Comparison of ENCODE assay signal across 10 cellular contexts in the genomic region with DNA sequence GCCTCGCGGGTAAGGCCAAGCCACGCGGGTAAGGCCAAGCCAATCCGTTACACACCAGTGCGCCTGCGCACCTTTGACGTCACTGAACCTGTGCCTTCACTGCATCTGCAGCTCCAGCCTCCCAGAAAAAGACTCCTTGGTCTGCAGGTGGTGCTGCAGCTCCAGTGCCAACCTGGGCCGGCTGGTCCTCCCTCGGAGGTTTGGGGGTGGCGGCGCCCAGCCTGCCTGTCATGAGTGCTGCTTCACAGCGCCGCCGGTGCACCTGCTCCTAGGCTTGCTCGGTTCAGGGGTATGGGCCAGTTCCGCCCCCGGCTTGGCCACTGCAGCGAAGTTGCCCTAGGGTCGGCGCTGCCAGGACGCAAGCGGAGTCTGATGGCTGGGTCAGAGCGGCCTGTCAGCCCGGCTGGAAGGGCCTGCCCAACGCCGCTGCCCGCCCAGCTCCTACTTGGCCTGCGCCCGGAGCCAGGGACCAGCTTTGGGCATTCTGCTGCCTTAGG.
DNase-seq lines count a peak whose midpoint lies in the region; ATAC-seq and FAIRE-seq lines count a peak whose summit lies in the region.
"Had no signal": no experiment of that assay in that cellular context is flagged by ENCODE, and none has a peak within 500 bp of the region (broad histone marks: within the 10 kb centered on the region; RNA-seq: fewer than 3 reads in every experiment).

No MANE protein-coding gene starts in this region.

- H3K27ac ChIP-seq in naive thymus-derived CD4-positive, alpha-beta T cell (ENCODE audit: low read depth, low read length): no peak overlapping the region
- H3K27ac ChIP-seq: BLaER1 treated with 17β-estradiol and CSF1 and Interleukin-3, amounts not matched to agents 10 nM and 100 nM had no signal

- H3K4me1 Mint-ChIP-seq in naive thymus-derived CD4-positive, alpha-beta T cell: peaks cover 0 to 4% (median 0%) of the 10 kb centered on the region in 7 donors
- H3K4me1 Mint-ChIP-seq: activated naive CD4-positive, alpha-beta T cell treated with anti-CD3 and anti-CD28 coated beads, Interleukin-2, amount 50 U/mL, for 24 hours had no signal

- ATAC-seq in Right ventricle myocardium superior (ENCODE audit: poor library complexity) (peak; percentile 67), GM21423 (IDR thresholded peaks at IDR 0.05; ENCODE audit: unreplicated experiment) (no peak), HG03095 (IDR thresholded peaks at IDR 0.05; ENCODE audit: unreplicated experiment) (no peak)
- peak; percentile 26 for ATAC-seq in naive thymus-derived CD4-positive, alpha-beta T cell

- no peak overlapping the region for H3K27ac Mint-ChIP-seq in naive thymus-derived CD4-positive, alpha-beta T cell
- H3K27ac Mint-ChIP-seq: activated naive CD4-positive, alpha-beta T cell treated with anti-CD3 and anti-CD28 coated beads, Interleukin-2, amount 50 U/mL, for 24 hours had no signal

- H3K4me3 Mint-ChIP-seq in naive thymus-derived CD4-positive, alpha-beta T cell: peak overlapping the region in 1 of 10 donors; percentile 37
- H3K4me3 Mint-ChIP-seq: activated naive CD4-positive, alpha-beta T cell treated with anti-CD3 and anti-CD28 coated beads, Interleukin-2, amount 50 U/mL, for 24 hours had no signal

- H3K9me3 ChIP-seq in naive thymus-derived CD4-positive, alpha-beta T cell (ENCODE audit: control insufficient read depth in 2 of 3, low read length in 3 of 3): no peaks in the 10 kb centered on the region

- no peak for FAIRE-seq in urothelium cell line (lab: Jason Lieb, UNC)

- POLR2A ChIA-PET in naive thymus-derived CD4-positive, alpha-beta T cell (lab: Charles Lee): no interaction called here

- intact Hi-C loops in Right ventricle myocardium superior (cut with DNase I) (no loop called here), cardiac septum (cut with DNase I) (no loop called here)
- intact Hi-C loops in naive thymus-derived CD4-positive, alpha-beta T cell (cut with micrococcal nuclease): no loop called here

- no peaks in the 10 kb centered on the region for H3K27me3 ChIP-seq in naive thymus-derived CD4-positive, alpha-beta T cell (ENCODE audit: control insufficient read depth in 2 of 2, insufficient read depth in 2 of 2, low read length in 2 of 2)
- H3K27me3 ChIP-seq: BLaER1 treated with 17β-estradiol and CSF1 and Interleukin-3, amounts not matched to agents 10 nM and 100 nM had no signal

- no peak overlapping the region for H3K4me3 ChIP-seq in naive thymus-derived CD4-positive, alpha-beta T cell (ENCODE audit: low read length)
- H3K4me3 ChIP-seq: BLaER1 treated with 17β-estradiol and CSF1 and Interleukin-3, amounts not matched to agents 10 nM and 100 nM had no signal

- no peaks in the 10 kb centered on the region for H3K9me3 Mint-ChIP-seq in naive thymus-derived CD4-positive, alpha-beta T cell
- H3K9me3 Mint-ChIP-seq: activated naive CD4-positive, alpha-beta T cell treated with anti-CD3 and anti-CD28 coated beads, Interleukin-2, amount 50 U/mL, for 24 hours had no signal

- H3K27me3 Mint-ChIP-seq in naive thymus-derived CD4-positive, alpha-beta T cell: peaks cover 0 to 9% (median 0%) of the 10 kb centered on the region in 5 donors
- H3K27me3 Mint-ChIP-seq: activated naive CD4-positive, alpha-beta T cell treated with anti-CD3 and anti-CD28 coated beads, Interleukin-2, amount 50 U/mL, for 24 hours had no signal

- H3K36me3 Mint-ChIP-seq in naive thymus-derived CD4-positive, alpha-beta T cell: no peaks in the 10 kb centered on the region
- H3K36me3 Mint-ChIP-seq: activated naive CD4-positive, alpha-beta T cell treated with anti-CD3 and anti-CD28 coated beads, Interleukin-2, amount 50 U/mL, for 24 hours had no signal

- CTCF ChIA-PET in naive thymus-derived CD4-positive, alpha-beta T cell (lab: Charles Lee): no interaction called here

- peak; percentile 51 for DNase-seq in Right ventricle myocardium superior
- DNase-seq in cardiac septum (ENCODE audit: low spot score): no peak
- DNase-seq in cerebellar cortex (ENCODE audit: low spot score): peak; percentile 38
- DNase-seq in naive thymus-derived CD4-positive, alpha-beta T cell: peak in 7 of 9 donors; percentile 14 to 53 (median 28)
- no peak for DNase-seq in urothelium cell line (ENCODE audit: low spot score)
- DNase-seq in NOMO-1 treated with DMSO at 0.1 percent for 48 hours (lab: John Stamatoyannopoulos, UW; ENCODE audit: unreplicated experiment): no peak

- H3K4me1 ChIP-seq in naive thymus-derived CD4-positive, alpha-beta T cell (ENCODE audit: control insufficient read depth in 2 of 2, insufficient read depth in 2 of 2, low read length in 2 of 2): no peaks in the 10 kb centered on the region
- H3K4me1 ChIP-seq: BLaER1 treated with 17β-estradiol and CSF1 and Interleukin-3, amounts not matched to agents 10 nM and 100 nM had no signal

- H3K36me3 ChIP-seq in naive thymus-derived CD4-positive, alpha-beta T cell (ENCODE audit: control insufficient read depth in 2 of 3, insufficient read depth in 3 of 3, low read length in 3 of 3): no peaks in the 10 kb centered on the region
- H3K36me3 ChIP-seq: BLaER1 treated with 17β-estradiol and CSF1 and Interleukin-3, amounts not matched to agents 10 nM and 100 nM had no signal

Comparison
In these comparisons a context has a peak if more than half of its experiments do, and no peak if none do; other contexts are left out.
1. DNase-seq: peak in Right ventricle myocardium superior (single experiment), cerebellar cortex (single experiment) and naive thymus-derived CD4-positive, alpha-beta T cell (7 of 9); none in cardiac septum (single experiment), urothelium cell line (single experiment) and NOMO-1 treated with DMSO at 0.1 percent for 48 hours (single experiment).
2. ATAC-seq: peak in Right ventricle myocardium superior (single experiment) and naive thymus-derived CD4-positive, alpha-beta T cell (single experiment); none in GM21423 (single experiment) and HG03095 (single experiment).